Comparison of ENCODE assay signal across 1 cellular context in the genomic region with DNA sequence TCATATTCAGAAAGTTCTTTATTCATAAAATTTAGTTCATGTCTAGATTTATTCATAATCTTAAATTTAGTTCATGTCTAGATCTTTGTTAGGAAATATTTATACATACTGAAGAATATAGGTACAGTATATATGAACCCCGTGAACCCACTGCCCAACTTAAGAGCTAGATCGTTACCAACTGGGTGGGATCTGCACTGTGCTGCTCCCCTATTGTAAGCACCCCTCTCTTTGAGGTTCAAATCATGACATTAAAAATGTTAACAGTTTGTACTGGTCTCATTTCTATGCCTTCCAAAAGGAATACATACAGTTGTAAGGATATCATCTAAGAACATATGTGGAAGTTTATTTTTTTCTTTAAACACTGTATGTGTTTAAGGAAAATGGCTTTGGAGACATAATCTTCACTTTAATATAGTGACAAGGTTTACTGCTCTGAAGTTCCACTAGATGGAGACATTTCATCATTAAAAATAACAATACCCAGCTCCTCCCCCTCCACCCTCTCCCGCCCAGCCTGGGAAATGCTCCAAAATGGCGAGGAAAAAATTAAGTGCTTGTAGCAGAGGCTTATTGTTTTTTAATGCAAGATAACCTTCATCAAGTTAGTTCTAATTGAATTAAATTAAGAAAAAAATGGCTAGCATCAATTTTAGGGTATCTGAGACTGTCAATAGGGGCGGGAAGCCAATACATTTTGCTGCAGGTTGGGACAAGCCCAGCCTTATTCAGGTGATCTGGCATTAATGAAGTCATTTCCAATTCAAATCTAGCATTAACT.
TF ChIP-seq lines count a peak whose summit lies in the region.

No MANE protein-coding gene starts in this region.

TF ChIP-seq in H1, 55 proteins besides CTCF, POLR2A, EP300 and RAD21:
- TF ChIP-seq CEBPB (IDR thresholded peaks at IDR 0.05; ENCODE audit: low read depth, low read length): no peak
- TF ChIP-seq YY1 (IDR thresholded peaks at IDR 0.05; ENCODE audit: low read depth, low read length): peak; percentile 79
